In the genomic region with DNA sequence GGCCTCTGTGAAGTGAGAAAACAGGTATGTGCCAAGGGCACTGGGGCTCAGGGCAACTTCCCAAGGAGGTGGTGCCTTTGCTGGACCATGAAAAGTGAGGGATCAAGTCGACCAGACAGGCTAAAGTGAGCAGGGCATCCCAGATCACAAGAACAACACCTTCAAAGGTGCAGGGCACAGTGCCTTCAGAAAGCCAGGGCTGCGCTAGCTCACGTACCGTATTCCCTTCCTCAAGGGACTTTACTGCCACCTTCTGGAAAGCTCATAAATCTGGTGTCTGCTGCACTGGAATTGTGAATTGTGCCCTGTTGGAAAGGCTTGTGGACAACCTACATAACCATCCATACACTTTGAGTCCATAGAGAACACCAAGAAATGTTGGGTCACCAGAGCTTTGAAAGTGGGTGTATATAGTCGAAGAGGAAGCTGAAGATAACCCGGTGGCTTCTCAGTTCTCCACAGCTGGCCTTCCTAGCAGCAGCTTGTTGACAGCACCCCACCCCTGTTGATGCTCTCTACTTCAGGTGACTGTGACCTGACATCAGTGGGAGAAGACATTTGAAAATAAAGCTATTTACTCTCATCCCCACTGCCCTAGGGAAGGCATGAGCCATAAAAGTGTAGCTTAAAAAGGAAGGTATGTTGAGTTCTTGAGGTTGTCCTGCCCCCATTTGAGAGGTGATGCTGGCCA, we compare ENCODE assay signal across 8 cellular contexts. TPM values are rescaled to one million over a fixed set of nuclear protein-coding genes. Genes with fewer than 3 reads are reported as not detected.
DNase-seq lines count a peak whose midpoint lies in the region; ATAC-seq and TF ChIP-seq lines count a peak whose summit lies in the region.

No MANE protein-coding gene starts in this region.

- no peak overlapping the region for H2AK5ac ChIP-seq in H9 (ENCODE audit: insufficient read length, low read length)

- no peaks in the 10 kb centered on the region for H3K79me2 ChIP-seq in H9 (ENCODE audit: insufficient read depth, low read length)

- no peak overlapping the region for H3K4me3 ChIP-seq in CD4-positive, CD25-positive, alpha-beta regulatory T cell (ENCODE audit: low read depth, low read length)

- H3K4me3 Mint-ChIP-seq in CD4-positive, CD25-positive, alpha-beta regulatory T cell = peak overlapping the region in 3 of 4 donors; percentile 5 to 16 (median 9)
- no peak overlapping the region for H3K4me3 Mint-ChIP-seq in H9
- no peak overlapping the region for H3K4me3 Mint-ChIP-seq in type B pancreatic cell

- TF ChIP-seq CTCF in H9 (conservative IDR thresholded peaks at IDR 0.05) (peak; percentile 68), type B pancreatic cell (conservative IDR thresholded peaks at IDR 0.05) (peak; percentile 64)

- peak in 2 of 3 donors; percentile 17 to 26 for DNase-seq in CD4-positive, CD25-positive, alpha-beta regulatory T cell
- peak; percentile 72 for DNase-seq in H9
- peak; percentile 64 for DNase-seq in NCI-H446 treated with DMSO at 0.1 percent for 48 hours (lab: John Stamatoyannopoulos, UW)
- DNase-seq in astrocyte of the hippocampus (ENCODE audit: low read depth, low spot score) = peak; percentile 74
- DNase-seq in iris pigment epithelial cell (ENCODE audit: low read depth) = peak; percentile 66
- no peak for DNase-seq in type B pancreatic cell (ENCODE audit: extremely low spot score, unreplicated experiment)
- DNase-seq in activated CD4-positive, CD25-positive, alpha-beta regulatory T cell treated with anti-CD3 and anti-CD28 coated beads, Interleukin-2, amount 50 U/mL, for 72 hours = no peak

- H3K56ac ChIP-seq in H9 (ENCODE audit: insufficient read length, low read depth, low read length) = no peak overlapping the region

- no peak overlapping the region for H2BK15ac ChIP-seq in H9 (ENCODE audit: low read depth, low read length)

- H4K91ac ChIP-seq in H9 (ENCODE audit: insufficient read length, low read depth, low read length) = no peak overlapping the region

- H2BK20ac ChIP-seq in H9 (ENCODE audit: low read depth, low read length, poor library complexity, severe bottlenecking) = no peak overlapping the region

- H3K27ac Mint-ChIP-seq in CD4-positive, CD25-positive, alpha-beta regulatory T cell = no peak overlapping the region
- H3K27ac Mint-ChIP-seq in H9 (0 out of 7 replicates have a peak overlapping the region, but pooled peaks of 1 of the 3 experiments have one; percentile 13), type B pancreatic cell (peak overlapping the region; percentile 55)

- no peaks in the 10 kb centered on the region for H3K36me3 Mint-ChIP-seq in CD4-positive, CD25-positive, alpha-beta regulatory T cell
- H3K36me3 Mint-ChIP-seq in H9 (ENCODE audit: insufficient read depth in 1 of 3, low read depth in 3 of 3) (peaks cover 0 to 6% (median 3%) of the 10 kb centered on the region in 3 experiments; a peak in 3 of 7 replicates), type B pancreatic cell (no peaks in the 10 kb centered on the region)

- H3K36me3 ChIP-seq in CD4-positive, CD25-positive, alpha-beta regulatory T cell (ENCODE audit: control insufficient read depth, insufficient read depth, low read length) = no peaks in the 10 kb centered on the region

- no peak overlapping the region for H3K4me2 ChIP-seq in H9 (ENCODE audit: insufficient read depth, insufficient read length, low read length)

- H2BK120ac ChIP-seq in H9 (ENCODE audit: low read depth, low read length, poor library complexity, severe bottlenecking) = no peak overlapping the region

- H3K14ac ChIP-seq in H9 (ENCODE audit: insufficient read depth, low read length) = no peak overlapping the region

- no peak overlapping the region for H2BK5ac ChIP-seq in H9 (ENCODE audit: insufficient read length, low read length)

- no peak for ATAC-seq in CD4-positive, CD25-positive, alpha-beta regulatory T cell (ENCODE audit: low read depth in 2 of 2)
- ATAC-seq in HG02870 (IDR thresholded peaks at IDR 0.05; ENCODE audit: unreplicated experiment) = no peak

- peaks cover 25% of the 10 kb centered on the region for H3K27me3 Mint-ChIP-seq in CD4-positive, CD25-positive, alpha-beta regulatory T cell
- H3K27me3 Mint-ChIP-seq in H9 (ENCODE audit: low read depth) (peaks cover 21% of the 10 kb centered on the region), type B pancreatic cell (no peaks in the 10 kb centered on the region)

- H3K4ac ChIP-seq in H9 (ENCODE audit: low read depth, low read length) = no peak overlapping the region

- H2BK12ac ChIP-seq in H9 (ENCODE audit: insufficient read length, low read depth, low read length) = no peak overlapping the region

- peaks cover 0 to 32% (median 12%) of the 10 kb centered on the region in 4 donors for H3K4me1 Mint-ChIP-seq in CD4-positive, CD25-positive, alpha-beta regulatory T cell
- H3K4me1 Mint-ChIP-seq in H9 (peaks cover 47 to 59% of the 10 kb centered on the region in 2 experiments), type B pancreatic cell (ENCODE audit: unreplicated experiment) (peaks cover 26% of the 10 kb centered on the region)

- H3K9me3 ChIP-seq in CD4-positive, CD25-positive, alpha-beta regulatory T cell (ENCODE audit: control insufficient read depth in 2 of 2, low read length in 2 of 2) = no peaks in the 10 kb centered on the region
- H3K9me3 ChIP-seq in H9 (ENCODE audit: control insufficient read depth, low read depth, low read length) = no peaks in the 10 kb centered on the region

- WGBS in H9 (ENCODE audit: extremely low coverage, insufficient read length, low lambda C conversion rate) = no CpG with 5 or more reads among the region's 6 CpGs

- H4K8ac ChIP-seq in H9 (replicated peaks; ENCODE audit: insufficient read length, low read depth, low read length) = no peak overlapping the region

- no peak overlapping the region for H3K23ac ChIP-seq in H9 (ENCODE audit: insufficient read length, low read depth, low read length)

- no peak overlapping the region for H3T11ph ChIP-seq in H9 (ENCODE audit: low read length)

- H3K27me3 ChIP-seq in CD4-positive, CD25-positive, alpha-beta regulatory T cell (ENCODE audit: control insufficient read depth, insufficient read depth, low read length) = no peaks in the 10 kb centered on the region
- no peaks in the 10 kb centered on the region; the same call in 1 of the 2 replicates for H3K27me3 ChIP-seq in H9 (ENCODE audit: insufficient read depth, low read length)

- H3K18ac ChIP-seq in H9 (ENCODE audit: insufficient read length, low read depth, low read length) = no peak overlapping the region

- no peaks in the 10 kb centered on the region for H4K20me1 ChIP-seq in H9 (ENCODE audit: control insufficient read depth, insufficient read depth, insufficient read length)

- H3K4me1 ChIP-seq in CD4-positive, CD25-positive, alpha-beta regulatory T cell (ENCODE audit: control insufficient read depth, insufficient read depth, low read length, poor library complexity, severe bottlenecking) = peaks cover 20% of the 10 kb centered on the region
- peaks cover 9% of the 10 kb centered on the region; the same call in 1 of the 2 replicates for H3K4me1 ChIP-seq in H9 (ENCODE audit: insufficient read depth, low read length)

- no peak overlapping the region for H3K27ac ChIP-seq in CD4-positive, CD25-positive, alpha-beta regulatory T cell (ENCODE audit: insufficient read depth, low read length, poor library complexity, severe bottlenecking)
- no peak overlapping the region for H3K27ac ChIP-seq in H9 (ENCODE audit: insufficient read length, low read depth, low read length)

- no peak overlapping the region for H3K9ac ChIP-seq in H9 (ENCODE audit: extremely low read depth, insufficient read length, low read length)

- H3K23me2 ChIP-seq in H9 (ENCODE audit: insufficient read length, low read depth, low read length, poor library complexity, severe bottlenecking) = peaks cover 7% of the 10 kb centered on the region

- H2AFZ ChIP-seq in H9 (ENCODE audit: low read length) = no peak overlapping the region

- H3K79me1 ChIP-seq in H9 (ENCODE audit: insufficient read depth, low read depth, low read length, poor library complexity, severe bottlenecking) = no peaks in the 10 kb centered on the region

- H3K9me3 Mint-ChIP-seq in CD4-positive, CD25-positive, alpha-beta regulatory T cell = no peaks in the 10 kb centered on the region
- H3K9me3 Mint-ChIP-seq in H9 = no peaks in the 10 kb centered on the region; a peak in 1 of 5 replicates
- no peaks in the 10 kb centered on the region for H3K9me3 Mint-ChIP-seq in type B pancreatic cell

- H4K5ac ChIP-seq in H9 (ENCODE audit: insufficient read length, low read depth, low read length) = no peak overlapping the region

RNA-seq across cellular contexts. Expression of gene FIGNL2, which starts 24.5 kb away (rescaled TPM):
- 0.27 TPM for total RNA-seq in CD4-positive, CD25-positive, alpha-beta regulatory T cell
- polyA plus RNA-seq in CD4-positive, CD25-positive, alpha-beta regulatory T cell = under 1 TPM in 2 of 4 donors, not detected in 2; 0.06 to 0.10 TPM
- total RNA-seq in H9 (2021) (19.5 and 19.7 TPM in 2 replicates), type B pancreatic cell (ENCODE audit: low replicate concordance) (5.7 and 17.8 TPM in 2 replicates)

Comparison
In these comparisons a context has a peak if more than half of its experiments do, and no peak if none do; other contexts are left out.
1. DNase-seq: peak in CD4-positive, CD25-positive, alpha-beta regulatory T cell (2 of 3), H9 (single experiment), NCI-H446 treated with DMSO at 0.1 percent for 48 hours (single experiment), astrocyte of the hippocampus (single experiment) and iris pigment epithelial cell (single experiment); none in type B pancreatic cell (single experiment) and activated CD4-positive, CD25-positive, alpha-beta regulatory T cell treated with anti-CD3 and anti-CD28 coated beads, Interleukin-2, amount 50 U/mL, for 72 hours (single experiment).
2. H3K4me3 Mint-ChIP-seq: peak in CD4-positive, CD25-positive, alpha-beta regulatory T cell (3 of 4); none in H9 (0 of 2) and type B pancreatic cell (single experiment).